Comparison of ENCODE assay signal across 20 cellular contexts in genomic region chr2:28950941-28951630, GRCh38. TPM values are rescaled to one million over a fixed set of nuclear protein-coding genes. Genes with fewer than 3 reads are reported as not detected.
DNase-seq lines count a peak whose midpoint lies in the region; ATAC-seq, FAIRE-seq and TF ChIP-seq lines count a peak whose summit lies in the region.
"Had no signal": no experiment of that assay in that cellular context is flagged by ENCODE, and none has a peak within 500 bp of the region (broad histone marks: within the 10 kb centered on the region; RNA-seq: fewer than 3 reads in every experiment).

No MANE protein-coding gene starts in this region.

- DNase-seq in HAP-1 (ENCODE audit: low spot score in 2 of 2), result peak; percentile 72 to 75
- peak; percentile 35 for DNase-seq in SW480 (ENCODE audit: low spot score)
- no peak for DNase-seq in right lobe of liver
- DNase-seq in suprapubic skin (ENCODE audit: low spot score in 2 of 2), result no peak
- DNase-seq in iPS-NIHi7 (ENCODE audit: extremely low spot score), result no peak
- no peak for DNase-seq in pancreas
- DNase-seq in substantia nigra (lab: John Stamatoyannopoulos, UW), result no peak
- DNase-seq: activated CD4-positive, alpha-beta T cell treated with anti-CD3 and anti-CD28 coated beads, Interleukin-2, amount 10 ng/mL, durations not matched to agents 7 days and 5 days; activated CD8-positive, alpha-beta memory T cell treated with anti-CD3 and anti-CD28 coated beads, Interleukin-2, amount 50 U/mL, for 48 hours; activated naive CD4-positive, alpha-beta T cell treated with anti-CD3 and anti-CD28 coated beads for 36 hours; GDM1; HFFc6; Karpas-422; midbrain; NCI-H1105; NCI-H526; stimulated activated naive CD4-positive, alpha-beta T cell treated with Interleukin-2 at 50 U/mL for 16 hours had no signal

- no peak for TF ChIP-seq EP300 in suprapubic skin (IDR thresholded peaks at IDR 0.05)

- in situ Hi-C loops in HAP-1 (cut with MboI; ENCODE audit: low sequenced_read_pairs), result loop anchor here (10.0 to 25.0 kb wide), 2 partner anchors 974 to 1111 kb away; partner anchors contain the start of gene ALK

- intact Hi-C loops in right lobe of liver (cut with DNase I) (no loop called here), pancreas (cut with DNase I) (no loop called here)

- no peak for TF ChIP-seq CTCF in right lobe of liver (IDR thresholded peaks at IDR 0.05)
- TF ChIP-seq CTCF in suprapubic skin (IDR thresholded peaks at IDR 0.05), result no peak
- TF ChIP-seq CTCF in pancreas (IDR thresholded peaks at IDR 0.05), result no peak

- WGBS in right lobe of liver (ENCODE audit: insufficient coverage, low coverage, low lambda C conversion rate, missing lambda C conversion rate), result 93% methylated on average over 12 of the region's 12 CpGs
- WGBS in suprapubic skin, result 92% methylated on average over 12 of the region's 12 CpGs
- WGBS in pancreas, 2 donors, result 94 to 97% methylated on average over 12 of the region's 12 CpGs

- H3K36me3 ChIP-seq in HAP-1 (replicated peaks), result peaks cover 29% of the 10 kb centered on the region
- H3K36me3 ChIP-seq in right lobe of liver, result peaks cover 0 to 22% (median 11%) of the 10 kb centered on the region in 4 donors
- H3K36me3 ChIP-seq in suprapubic skin, result peaks cover 27% of the 10 kb centered on the region
- peaks cover 0 to 18% (median 4%) of the 10 kb centered on the region in 3 donors for H3K36me3 ChIP-seq in pancreas

- peaks cover 57% of the 10 kb centered on the region for H3K4me1 ChIP-seq in HAP-1
- H3K4me1 ChIP-seq in right lobe of liver, result peaks cover 0 to 17% (median 7%) of the 10 kb centered on the region in 4 donors
- peaks cover 28% of the 10 kb centered on the region for H3K4me1 ChIP-seq in suprapubic skin
- no peaks in the 10 kb centered on the region for H3K4me1 ChIP-seq in pancreas
- H3K4me1 ChIP-seq: right atrium auricular region had no signal

- H3K27ac ChIP-seq in right lobe of liver (peak overlapping the region in 2 of 3 donors; percentile 75 to 89), suprapubic skin (peak overlapping the region; percentile 85), pancreas (no peak overlapping the region), substantia nigra (ENCODE audit: low read depth, low read length, poor library complexity, severe bottlenecking) (no peak overlapping the region)

- ATAC-seq in right lobe of liver (no peak), GM18517 (IDR thresholded peaks at IDR 0.05; ENCODE audit: unreplicated experiment) (no peak), pancreas (no peak)

- peaks cover 8% of the 10 kb centered on the region for H3K9me3 ChIP-seq in HAP-1
- H3K9me3 ChIP-seq in right lobe of liver, result no peaks in the 10 kb centered on the region
- H3K9me3 ChIP-seq in suprapubic skin, result no peaks in the 10 kb centered on the region
- no peaks in the 10 kb centered on the region for H3K9me3 ChIP-seq in pancreas
- H3K9me3 ChIP-seq: body of pancreas, right atrium auricular region had no signal

- TF ChIP-seq POLR2A in right lobe of liver (IDR thresholded peaks at IDR 0.05) (no peak), suprapubic skin (IDR thresholded peaks at IDR 0.05) (no peak)

- FAIRE-seq in pancreas (lab: Jason Lieb, UNC), result no peak

- H3K4me3 ChIP-seq in HAP-1, result no peak overlapping the region
- H3K4me3 ChIP-seq in right lobe of liver, result no peak overlapping the region
- H3K4me3 ChIP-seq in suprapubic skin, result no peak overlapping the region
- no peak overlapping the region for H3K4me3 ChIP-seq in pancreas
- H3K4me3 ChIP-seq: body of pancreas, right atrium auricular region had no signal

- H3K27me3 ChIP-seq in HAP-1 (ENCODE audit: low read depth) (no peaks in the 10 kb centered on the region), right lobe of liver (no peaks in the 10 kb centered on the region), suprapubic skin (no peaks in the 10 kb centered on the region), pancreas (no peaks in the 10 kb centered on the region)
- H3K27me3 ChIP-seq: body of pancreas, right atrium auricular region had no signal

RNA-seq across cellular contexts. Expression of gene TOGARAM2, which starts 30.0 kb away (rescaled TPM):
- total RNA-seq in right lobe of liver, result under 1 TPM in 5 of 6 experiments, not detected in 1; 0.06 to 0.37 (median 0.14) TPM
- 1 to 10 TPM in 2 of 4 donors, under 1 TPM in 2; 0.08 to 4.9 (median 1.4) TPM for total RNA-seq in suprapubic skin
- total RNA-seq in pancreas, result under 1 TPM; 0.03 to 0.94 (median 0.55) TPM
- polyA plus RNA-seq in pancreas, result 1 to 10 TPM; 3.8 to 9.1 TPM
- total RNA-seq: HFFc6 had no signal

RNA-seq across cellular contexts. Expression of gene WDR43, which starts 56.6 kb away (rescaled TPM):
- total RNA-seq in right lobe of liver, result 10 to 100 TPM; 17.9 to 23.8 (median 22.5) TPM
- 10 to 100 TPM; 49.3 to 92.5 (median 62.2) TPM for total RNA-seq in suprapubic skin
- total RNA-seq in pancreas, result 10 to 100 TPM; 14.8 to 31.9 (median 24.6) TPM
- 1 to 10 TPM; 4.5 to 8.7 TPM for polyA plus RNA-seq in pancreas

Comparison
In these comparisons a context has a peak if more than half of its experiments do, and no peak if none do; other contexts are left out.
1. DNase-seq: peak in HAP-1 (2 of 2) and SW480 (single experiment); none in right lobe of liver (0 of 3), suprapubic skin (0 of 2), iPS-NIHi7 (single experiment), pancreas (0 of 6) and substantia nigra (0 of 49).
2. H3K27ac ChIP-seq: peak in right lobe of liver (2 of 3) and suprapubic skin (single experiment); none in pancreas (0 of 4) and substantia nigra (single experiment).